ENCODE assay signal across 8 cellular contexts in genomic region chr7:103344453-103345149, GRCh38. TPM values are rescaled to one million over a fixed set of nuclear protein-coding genes. Genes with fewer than 3 reads are reported as not detected.
DNase-seq lines count a peak whose midpoint lies in the region; TF ChIP-seq lines count a peak whose summit lies in the region.

A gene with protein sequence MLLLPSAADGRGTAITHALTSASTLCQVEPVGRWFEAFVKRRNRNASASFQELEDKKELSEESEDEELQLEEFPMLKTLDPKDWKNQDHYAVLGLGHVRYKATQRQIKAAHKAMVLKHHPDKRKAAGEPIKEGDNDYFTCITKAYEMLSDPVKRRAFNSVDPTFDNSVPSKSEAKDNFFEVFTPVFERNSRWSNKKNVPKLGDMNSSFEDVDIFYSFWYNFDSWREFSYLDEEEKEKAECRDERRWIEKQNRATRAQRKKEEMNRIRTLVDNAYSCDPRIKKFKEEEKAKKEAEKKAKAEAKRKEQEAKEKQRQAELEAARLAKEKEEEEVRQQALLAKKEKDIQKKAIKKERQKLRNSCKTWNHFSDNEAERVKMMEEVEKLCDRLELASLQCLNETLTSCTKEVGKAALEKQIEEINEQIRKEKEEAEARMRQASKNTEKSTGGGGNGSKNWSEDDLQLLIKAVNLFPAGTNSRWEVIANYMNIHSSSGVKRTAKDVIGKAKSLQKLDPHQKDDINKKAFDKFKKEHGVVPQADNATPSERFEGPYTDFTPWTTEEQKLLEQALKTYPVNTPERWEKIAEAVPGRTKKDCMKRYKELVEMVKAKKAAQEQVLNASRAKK (minus strand): TSS chr7:103344767. CDS start chr7:103344622, 145 bp downstream.

- peak within 1 kb of the TSS; percentile 80 for H3K27ac ChIP-seq in SK-N-MC

- CTCF ChIA-PET in activated naive CD4-positive, alpha-beta T cell treated with anti-CD3 and anti-CD28 coated beads, Interleukin-2, amount 10 ng/mL, durations not matched to agents 7 days and 5 days (lab: Charles Lee), result no interaction called here

- H3K9ac ChIP-seq in SK-N-MC (ENCODE audit: insufficient read length), result peak within 1 kb of the TSS; percentile 93

- peak within 1 kb of the TSS; percentile 95 for H3K4me3 ChIP-seq in SK-N-MC

- peak within 1 kb of the TSS; percentile 97 for H3K27ac Mint-ChIP-seq in HFFc6
- peak within 1 kb of the TSS; percentile 96 for H3K27ac Mint-ChIP-seq in activated naive CD4-positive, alpha-beta T cell treated with anti-CD3 and anti-CD28 coated beads, Interleukin-2, amount 10 ng/mL, durations not matched to agents 7 days and 5 days

- peaks cover 35% of the 10 kb centered on the region for H3K36me3 ChIP-seq in SK-N-MC (ENCODE audit: insufficient read depth, low read length)

- peaks cover 37% of the 10 kb centered on the region for H3K36me3 Mint-ChIP-seq in HFFc6 (ENCODE audit: low read depth)
- peaks cover 30% of the 10 kb centered on the region for H3K36me3 Mint-ChIP-seq in activated naive CD4-positive, alpha-beta T cell treated with anti-CD3 and anti-CD28 coated beads, Interleukin-2, amount 10 ng/mL, durations not matched to agents 7 days and 5 days

- TF ChIP-seq CTCF in HFFc6 (IDR thresholded peaks at IDR 0.05), result no peak

- H3K4me3 Mint-ChIP-seq in HFFc6, result peak within 1 kb of the TSS; percentile 93
- H3K4me3 Mint-ChIP-seq in activated naive CD4-positive, alpha-beta T cell treated with anti-CD3 and anti-CD28 coated beads, Interleukin-2, amount 10 ng/mL, durations not matched to agents 7 days and 5 days, result peak within 1 kb of the TSS; percentile 97

- peaks cover 7% of the 10 kb centered on the region for H3K27me3 Mint-ChIP-seq in HFFc6 (ENCODE audit: insufficient read depth)
- no peaks in the 10 kb centered on the region for H3K27me3 Mint-ChIP-seq in activated naive CD4-positive, alpha-beta T cell treated with anti-CD3 and anti-CD28 coated beads, Interleukin-2, amount 10 ng/mL, durations not matched to agents 7 days and 5 days

- H3K4me1 Mint-ChIP-seq in HFFc6 (ENCODE audit: low read depth), result peaks cover 53% of the 10 kb centered on the region
- H3K4me1 Mint-ChIP-seq in activated naive CD4-positive, alpha-beta T cell treated with anti-CD3 and anti-CD28 coated beads, Interleukin-2, amount 10 ng/mL, durations not matched to agents 7 days and 5 days, result peaks cover 57% of the 10 kb centered on the region

- no peaks in the 10 kb centered on the region for H3K9me3 ChIP-seq in SK-N-MC (ENCODE audit: low read depth, low read length)

- peak; percentile 83 for DNase-seq in GM04504 (ENCODE audit: low read depth)
- DNase-seq in HFFc6, result peak; percentile 85
- peak; percentile 96 for DNase-seq in NAMALWA (ENCODE audit: low spot score)
- DNase-seq in SK-N-MC (ENCODE audit: low read depth, low spot score), result peak; percentile 90
- DNase-seq in activated naive CD4-positive, alpha-beta T cell treated with anti-CD3 and anti-CD28 coated beads, Interleukin-2, amount 10 ng/mL, durations not matched to agents 7 days and 5 days, result peak; percentile 90
- peak; percentile 86 for DNase-seq in globus pallidus (ENCODE audit: low spot score)
- DNase-seq in nucleus accumbens (lab: John Stamatoyannopoulos, UW), result peak in 55 of 56 donors; percentile 18 to 91 (median 76)
- peak; percentile 91 for DNase-seq in superior temporal gyrus (ENCODE audit: extremely low spot score)

- no peaks in the 10 kb centered on the region for H3K9me3 Mint-ChIP-seq in HFFc6
- no peaks in the 10 kb centered on the region for H3K9me3 Mint-ChIP-seq in activated naive CD4-positive, alpha-beta T cell treated with anti-CD3 and anti-CD28 coated beads, Interleukin-2, amount 10 ng/mL, durations not matched to agents 7 days and 5 days

RNA-seq across cellular contexts. Expression of the gene that starts here (rescaled TPM):
- total RNA-seq in HFFc6 (2021; fragmentation: NEBNext Ultra II Directional; extraction: Animal tissue kit (Norgen Biotek cat#: 25700)), result 10 to 100 TPM; 23.9 to 28.2 (median 25.5) TPM

Comparison
In these comparisons a context has a peak if more than half of its experiments do, and no peak if none do; other contexts are left out.
1. Peak in every context shown above with its lines: DNase-seq, H3K4me3 ChIP-seq and H3K27ac ChIP-seq.